ENCODE assay signal across 8 cellular contexts in the genomic region with DNA sequence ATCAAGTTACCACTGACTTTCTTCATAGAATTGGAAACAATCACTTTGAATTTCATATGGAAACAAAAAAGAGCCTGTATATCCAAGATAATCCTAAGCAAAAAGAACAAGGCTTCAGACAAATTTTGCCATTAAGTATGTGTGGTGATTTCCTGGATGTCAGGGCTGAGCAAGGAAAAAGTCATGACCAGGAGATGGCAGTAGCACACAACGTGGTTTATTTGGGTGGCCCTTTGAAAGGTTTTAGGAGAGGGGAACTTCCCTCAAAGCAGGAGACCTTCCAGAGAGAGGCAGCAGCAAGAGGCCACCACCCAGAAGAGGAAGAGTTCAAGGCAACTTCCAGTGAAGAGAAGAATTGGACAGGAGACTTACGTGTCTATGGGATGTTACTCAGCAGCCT. TPM values are rescaled to one million over a fixed set of nuclear protein-coding genes. Genes with fewer than 3 reads are reported as not detected.
DNase-seq lines count a peak whose midpoint lies in the region; ATAC-seq and TF ChIP-seq lines count a peak whose summit lies in the region.

No MANE protein-coding gene starts in this region.

- ATAC-seq in CD4-positive, alpha-beta T cell (ENCODE audit: poor library complexity): no peak
- ATAC-seq in GM18909 (IDR thresholded peaks at IDR 0.05; ENCODE audit: poor library complexity, unreplicated experiment) (peak; percentile 68), left lung (no peak)

- no peak overlapping the region for H3K27ac ChIP-seq in CD4-positive, alpha-beta T cell (ENCODE audit: low read depth, low read length)
- H3K27ac ChIP-seq in left lung: no peak overlapping the region

- CTCF ChIA-PET in CD4-positive, alpha-beta T cell (lab: Charles Lee): no interaction called here

- no peak for DNase-seq in CD4-positive, alpha-beta T cell
- DNase-seq in RPMI8226: peak; percentile 17
- DNase-seq in foreskin fibroblast: peak in 1 of 2 donors; percentile 37
- no peak for DNase-seq in GDM1 (lab: John Stamatoyannopoulos, UW)
- DNase-seq in epidermal melanocyte (ENCODE audit: insufficient read length, low spot score): no peak
- DNase-seq in NCI-H2081 treated with DMSO at 0.1 percent for 48 hours (lab: John Stamatoyannopoulos, UW): no peak
- DNase-seq in left lung: no peak

- H3K4me3 ChIP-seq in foreskin fibroblast (ENCODE audit: low read depth in 1 of 2, low read length in 2 of 2) (no peak overlapping the region), left lung (no peak overlapping the region)

- no peaks in the 10 kb centered on the region for H3K27me3 ChIP-seq in CD4-positive, alpha-beta T cell (ENCODE audit: control insufficient read depth, insufficient read depth, low read length)
- H3K27me3 ChIP-seq in left lung: no peaks in the 10 kb centered on the region

- H3K9me3 ChIP-seq in CD4-positive, alpha-beta T cell (ENCODE audit: control insufficient read depth, low read length): no peaks in the 10 kb centered on the region
- no peaks in the 10 kb centered on the region for H3K9me3 ChIP-seq in left lung

- no peaks in the 10 kb centered on the region for H3K4me1 ChIP-seq in left lung

- no peak overlapping the region for H3K27ac Mint-ChIP-seq in CD4-positive, alpha-beta T cell

- H3K36me3 ChIP-seq in left lung: no peaks in the 10 kb centered on the region

- peak; percentile 46 for TF ChIP-seq CTCF in CD4-positive, alpha-beta T cell (IDR thresholded peaks at IDR 0.05)
- TF ChIP-seq CTCF in foreskin fibroblast (IDR thresholded peaks at IDR 0.05; ENCODE audit: low read depth, low read length): peak; percentile 25
- peak in 1 of 2 donors; percentile 14 for TF ChIP-seq CTCF in left lung (IDR thresholded peaks at IDR 0.05)

- intact Hi-C loops in CD4-positive, alpha-beta T cell (cut with DNase I, micrococcal nuclease): no loop called here
- intact Hi-C loops in left lung (cut with DNase I): no loop called here

- no peaks in the 10 kb centered on the region for H3K9me3 Mint-ChIP-seq in CD4-positive, alpha-beta T cell

- H3K27me3 Mint-ChIP-seq in CD4-positive, alpha-beta T cell: no peaks in the 10 kb centered on the region

- no peaks in the 10 kb centered on the region for H3K4me1 Mint-ChIP-seq in CD4-positive, alpha-beta T cell (ENCODE audit: low read depth)

- no peak overlapping the region for H3K4me3 Mint-ChIP-seq in CD4-positive, alpha-beta T cell

- POLR2A ChIA-PET in CD4-positive, alpha-beta T cell (lab: Charles Lee): no interaction called here

- H3K36me3 Mint-ChIP-seq in CD4-positive, alpha-beta T cell (ENCODE audit: low read depth): no peaks in the 10 kb centered on the region

RNA-seq across cellular contexts. Expression of gene ZXDB, which starts 18.1 kb away (rescaled TPM):
- total RNA-seq in CD4-positive, alpha-beta T cell: 10 to 100 TPM; 29.9 to 32.0 TPM
- 1 to 10 TPM; 6.3 to 8.6 TPM for total RNA-seq in left lung
